ENCODE assay signal across 1 cellular context in genomic region chr12:6943719-6944380, GRCh38.
A peak's percentile ranks its signal among the peaks of the same experiment; 100 is the strongest.
TF ChIP-seq lines count a peak whose summit lies in the region.

C12orf57 (plus strand) TSS chr12:6944022; CDS start chr12:6944122, 100 bp downstream.
RNU7-1 (plus strand) TSS chr12:6943816.

TF ChIP-seq in K562, 482 proteins besides CTCF, POLR2A, EP300 and RAD21 (continued from another document and continues in another):
- TF ChIP-seq FIP1L1 (IDR thresholded peaks at IDR 0.05; ENCODE audit: low read depth, low read length, poor library complexity, severe bottlenecking), result no peak
- no peak for TF ChIP-seq ZNF282 (CRISPR knock-in tag; IDR thresholded peaks at IDR 0.05)
- peak; percentile 94 for TF ChIP-seq SNAPC5 (CRISPR knock-in tag; IDR thresholded peaks at IDR 0.05)
- TF ChIP-seq UBTF (IDR thresholded peaks at IDR 0.05; ENCODE audit: borderline replicate concordance in 1 of 2, low read depth in 2 of 2, low read length in 2 of 2), result no peak
- TF ChIP-seq CBFB (CRISPR knock-in tag; IDR thresholded peaks at IDR 0.05), result no peak
- no peak for TF ChIP-seq HDAC6 (IDR thresholded peaks at IDR 0.05; ENCODE audit: low read depth, low read length)
- TF ChIP-seq CXXC5 (CRISPR knock-in tag; IDR thresholded peaks at IDR 0.05), result peak; percentile 35
- TF ChIP-seq SIN3B (IDR thresholded peaks at IDR 0.05; ENCODE audit: low read depth), result peak; percentile 45; the same call in 1 of the 2 replicates
- TF ChIP-seq RHOXF2B (CRISPR knock-in tag; conservative IDR thresholded peaks at IDR 0.05), result peak; percentile 89
- TF ChIP-seq ZNF274 (IDR thresholded peaks at IDR 0.05; ENCODE audit: borderline replicate concordance, low read depth, low read length), result no peak
- TF ChIP-seq MTF1 (CRISPR knock-in tag; IDR thresholded peaks at IDR 0.05; ENCODE audit: borderline replicate concordance), result no peak
- peak; percentile 98 for TF ChIP-seq ZNF316 (IDR thresholded peaks at IDR 0.05)
- no peak for TF ChIP-seq CLOCK (CRISPR knock-in tag; IDR thresholded peaks at IDR 0.05; ENCODE audit: borderline replicate concordance)
- TF ChIP-seq NCOR1 (IDR thresholded peaks at IDR 0.05), result peak; percentile 93
- TF ChIP-seq KDM2B (CRISPR knock-in tag; IDR thresholded peaks at IDR 0.05), result no peak
- no peak for TF ChIP-seq GATA2 (CRISPR knock-in tag; IDR thresholded peaks at IDR 0.05)
- TF ChIP-seq BRD9 (IDR thresholded peaks at IDR 0.05; ENCODE audit: low read depth, partially characterized antibody), result no peak
- peak; percentile 96; the same call in 1 of the 2 replicates for TF ChIP-seq POLR2G (IDR thresholded peaks at IDR 0.05; ENCODE audit: low read depth, low read length)
- no peak for TF ChIP-seq TRIM28 (IDR thresholded peaks at IDR 0.05)
- peak in 1 of 2 experiments; percentile 22; a peak in 2 of 4 replicates for TF ChIP-seq MNT (conservative IDR thresholded peaks at IDR 0.05)
- peak in 2 of 3 experiments; percentile 36 to 75; a peak in 3 of 6 replicates for TF ChIP-seq ZBTB11 (CRISPR knock-in tag; IDR thresholded peaks at IDR 0.05)
- no peak for TF ChIP-seq ZNF165 (CRISPR knock-in tag; IDR thresholded peaks at IDR 0.05; ENCODE audit: borderline replicate concordance)
- TF ChIP-seq PML (IDR thresholded peaks at IDR 0.05; ENCODE audit: low read length), result peak; percentile 100
- peak; percentile 56; the same call in 1 of the 2 replicates for TF ChIP-seq TCFL5 (CRISPR knock-in tag; conservative IDR thresholded peaks at IDR 0.05)
- no peak for TF ChIP-seq BRCA1 (IDR thresholded peaks at IDR 0.05)
- no peak for TF ChIP-seq BRCA1 (CRISPR knock-in tag; IDR thresholded peaks at IDR 0.05)
- no peak for TF ChIP-seq CREB3 (tag; conservative IDR thresholded peaks at IDR 0.05; ENCODE audit: low read depth)
- no peak for TF ChIP-seq SREBF2 (CRISPR knock-in tag; IDR thresholded peaks at IDR 0.05)
- TF ChIP-seq MYC (IDR thresholded peaks at IDR 0.05; ENCODE audit: low read depth, low read length), result no peak; the same call in 1 of the 2 replicates
- peak; percentile 85; the same call in 1 of the 2 replicates for TF ChIP-seq MYC (CRISPR knock-in tag; IDR thresholded peaks at IDR 0.05; ENCODE audit: borderline replicate concordance, low read depth)
- no peak for TF ChIP-seq MCM2 (IDR thresholded peaks at IDR 0.05; ENCODE audit: low read depth)
- no peak for TF ChIP-seq EHMT2 (IDR thresholded peaks at IDR 0.05)
- no peak for TF ChIP-seq CEBPB (tag; IDR thresholded peaks at IDR 0.05)
- TF ChIP-seq TCF7 (IDR thresholded peaks at IDR 0.05; ENCODE audit: borderline replicate concordance), result peak; percentile 19; the same call in 1 of the 2 replicates
- TF ChIP-seq ZNF449 (CRISPR knock-in tag; IDR thresholded peaks at IDR 0.05), result no peak
- peak; percentile 93 for TF ChIP-seq ZNF3 (CRISPR knock-in tag; IDR thresholded peaks at IDR 0.05)
- peak; percentile 74 to 84; a peak in 3 of 4 replicates for TF ChIP-seq ARNT (IDR thresholded peaks at IDR 0.05)
- TF ChIP-seq ZNF586 (CRISPR knock-in tag; conservative IDR thresholded peaks at IDR 0.05), result peak; percentile 95
- no peak for TF ChIP-seq LARP7 (IDR thresholded peaks at IDR 0.05)
- TF ChIP-seq SMARCC2 (IDR thresholded peaks at IDR 0.05; ENCODE audit: low read depth), result no peak
- TF ChIP-seq NR1H2 (CRISPR knock-in tag; IDR thresholded peaks at IDR 0.05), result no peak
- peak; percentile 92 for TF ChIP-seq CREB5 (CRISPR knock-in tag; IDR thresholded peaks at IDR 0.05)
- TF ChIP-seq BCLAF1 (IDR thresholded peaks at IDR 0.05; ENCODE audit: borderline replicate concordance in 1 of 2, control insufficient read depth in 1 of 2, low read depth in 2 of 2, low read length in 1 of 2), result peak in 1 of 2 experiments; percentile 99; a peak in 3 of 4 replicates
- TF ChIP-seq CSDE1 (IDR thresholded peaks at IDR 0.05), result peak in 1 of 2 experiments; percentile 96; a peak in 2 of 4 replicates
- TF ChIP-seq ZNF785 (CRISPR knock-in tag; IDR thresholded peaks at IDR 0.05), result no peak
- TF ChIP-seq IFI16 (CRISPR knock-in tag; IDR thresholded peaks at IDR 0.05), result no peak
- no peak for TF ChIP-seq ZBTB5 (IDR thresholded peaks at IDR 0.05)
